ENCODE assay signal across 8 cellular contexts in the genomic region with DNA sequence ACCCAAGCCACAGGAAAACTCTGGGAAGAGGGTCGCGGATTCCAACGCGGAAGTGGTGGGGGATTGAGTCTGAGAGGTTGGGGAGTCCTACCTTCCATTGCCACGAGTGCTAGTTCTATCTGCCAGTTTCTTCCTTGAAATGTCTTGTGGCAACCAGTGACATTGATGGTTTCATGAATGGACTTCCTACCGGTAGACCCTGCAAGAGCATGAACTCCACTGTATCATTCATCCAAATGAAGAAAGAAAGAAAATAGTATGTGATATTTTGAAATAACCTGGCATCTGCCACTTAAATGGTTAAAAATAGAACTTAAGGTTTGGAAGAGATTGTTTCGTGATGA. TPM values are rescaled to one million over a fixed set of nuclear protein-coding genes. Genes with fewer than 3 reads are reported as not detected.
DNase-seq lines count a peak whose midpoint lies in the region; ATAC-seq and TF ChIP-seq lines count a peak whose summit lies in the region.

No MANE protein-coding gene starts in this region.

- H3K27ac ChIP-seq in 22Rv1, result peak overlapping the region; percentile 91
- H3K27ac ChIP-seq in Peyer's patch, result peak overlapping the region; percentile 77 to 87 (median 82)
- H3K27ac ChIP-seq in esophagus muscularis mucosa (replicated peaks in 1 of 4), result peak overlapping the region; percentile 77 to 84 (median 82)
- peak overlapping the region in 1 of 2 donors; percentile 57 for H3K27ac ChIP-seq in ovary

- 3% methylated on average over 3 of the region's 7 CpGs for WGBS in esophagus muscularis mucosa
- 2 to 3% (median 2%) methylated on average over 7 of the region's 7 CpGs for WGBS in ovary, 3 donors

- TF ChIP-seq EP300 in esophagus muscularis mucosa (IDR thresholded peaks at IDR 0.05) (no peak), ovary (IDR thresholded peaks at IDR 0.05) (no peak)

- H3K27me3 ChIP-seq in Peyer's patch (no peaks in the 10 kb centered on the region), esophagus muscularis mucosa (no peaks in the 10 kb centered on the region), ovary (no peaks in the 10 kb centered on the region)

- H3K36me3 ChIP-seq in Peyer's patch, result no peaks in the 10 kb centered on the region
- H3K36me3 ChIP-seq in esophagus muscularis mucosa, result no peaks in the 10 kb centered on the region
- H3K36me3 ChIP-seq in ovary, result no peaks in the 10 kb centered on the region

- peak overlapping the region; percentile 80 to 97 (median 94) for H3K4me3 ChIP-seq in Peyer's patch
- peak overlapping the region; percentile 74 to 94 (median 82) for H3K4me3 ChIP-seq in esophagus muscularis mucosa
- peak overlapping the region; percentile 64 for H3K4me3 ChIP-seq in ovary

- TF ChIP-seq CTCF in 22Rv1 (IDR thresholded peaks at IDR 0.05) (no peak), Peyer's patch (IDR thresholded peaks at IDR 0.05) (no peak), esophagus muscularis mucosa (IDR thresholded peaks at IDR 0.05) (no peak), ovary (IDR thresholded peaks at IDR 0.05) (no peak)

- intact Hi-C loops in esophagus muscularis mucosa (cut with DNase I), result loop anchor here (10.0 kb wide), 1 partner anchor 588 kb away; a partner anchor contains a TSS
- intact Hi-C loops in ovary (cut with DNase I), result no loop called here

- TF ChIP-seq POLR2A in Peyer's patch (IDR thresholded peaks at IDR 0.05) (no peak), esophagus muscularis mucosa (IDR thresholded peaks at IDR 0.05; ENCODE audit: low read depth) (no peak), ovary (IDR thresholded peaks at IDR 0.05) (no peak)

- ATAC-seq in GM18517 (IDR thresholded peaks at IDR 0.05; ENCODE audit: unreplicated experiment), result peak; percentile 28
- ATAC-seq in HG03025 (IDR thresholded peaks at IDR 0.05; ENCODE audit: low FRiP score, unreplicated experiment), result peak; percentile 11

- H3K9me3 ChIP-seq in Peyer's patch (no peaks in the 10 kb centered on the region), esophagus muscularis mucosa (no peaks in the 10 kb centered on the region), ovary (no peaks in the 10 kb centered on the region)

- H3K4me1 ChIP-seq in Peyer's patch (peaks cover 0 to 14% (median 3%) of the 10 kb centered on the region in 4 donors), esophagus muscularis mucosa (peaks cover 0 to 27% (median 24%) of the 10 kb centered on the region in 4 donors), ovary (ENCODE audit: insufficient read depth) (no peaks in the 10 kb centered on the region)

- DNase-seq in Peyer's patch (no peak), esophagus muscularis mucosa (ENCODE audit: extremely low spot score) (no peak), ovary (no peak), COLO668 (lab: John Stamatoyannopoulos, UW; ENCODE audit: unreplicated experiment) (no peak), activated gamma-delta T cell treated with Interleukin-2 at 50 U/mL for 16 hours (no peak)

RNA-seq across cellular contexts. Expression of a gene that starts 1.1 kb away (rescaled TPM):
- total RNA-seq in Peyer's patch (10 to 100 TPM; 12.9 to 28.1 (median 19.5) TPM), esophagus muscularis mucosa (1 to 10 TPM; 3.3 to 6.2 (median 5.7) TPM), ovary (10 to 100 TPM in 4 of 7 donors, 1 to 10 TPM in 3; 6.9 to 12.4 (median 10.6) TPM)
- polyA plus RNA-seq in ovary, result 1 to 10 TPM; 4.0 to 8.5 TPM
